In genomic region chr11:535519-536454, GRCh38 we compare ENCODE assay signal across 8 cellular contexts. TPM values are rescaled to one million over a fixed set of nuclear protein-coding genes. Genes with fewer than 3 reads are reported as not detected.
DNase-seq lines count a peak whose midpoint lies in the region; ATAC-seq, FAIRE-seq and TF ChIP-seq lines count a peak whose summit lies in the region.

HRAS (minus strand) TSS chr11:535576.

- TF ChIP-seq CTCF in D721Med (IDR thresholded peaks at IDR 0.05; ENCODE audit: insufficient read depth, missing control alignments) (no peak), PC-3 (conservative IDR thresholded peaks at IDR 0.05; ENCODE audit: low read depth, low read length) (no peak), epithelial cell of proximal tubule (conservative IDR thresholded peaks at IDR 0.05; ENCODE audit: low read depth, low read length) (no peak)

- H3K9ac ChIP-seq in PC-3 (ENCODE audit: low read length), result peak within 1 kb of the TSS; percentile 80
- H3K9ac ChIP-seq in mucosa of stomach (ENCODE audit: low read length), result peak within 1 kb of the TSS; percentile 64

- H3K36me3 ChIP-seq in PC-3 (ENCODE audit: low read depth, low read length) (no peaks in the 10 kb centered on the region), mucosa of stomach (ENCODE audit: control insufficient read depth, insufficient read depth, low read length) (peaks cover 13% of the 10 kb centered on the region)

- peaks cover 4% of the 10 kb centered on the region; the same call in 1 of the 2 replicates for H4K20me1 ChIP-seq in PC-3 (ENCODE audit: low read length)

- H3K9me2 ChIP-seq in PC-3 (replicated peaks; ENCODE audit: low read length), result no peaks in the 10 kb centered on the region

- peak within 1 kb of the TSS; percentile 92 for H3K4me2 ChIP-seq in PC-3 (ENCODE audit: low read length)

- peak within 1 kb of the TSS; percentile 63 for H3K27ac ChIP-seq in PC-3 (ENCODE audit: low read length)

- DNase-seq in D721Med (ENCODE audit: insufficient read length, low spot score), result peak; percentile 91
- DNase-seq in PC-3, result peak; percentile 94
- DNase-seq in activated T-cell treated with anti-CD3 and anti-CD28 coated beads for 48 hours (ENCODE audit: low read depth), result peak; percentile 98
- DNase-seq in epithelial cell of proximal tubule (ENCODE audit: low read depth), result no peak
- peak; percentile 96 for DNase-seq in stimulated activated CD8-positive, alpha-beta memory T cell treated with anti-CD3 and anti-CD28 coated beads, Interleukin-4, amount 100 ng/mL, for 48 hours

- H3F3A ChIP-seq in PC-3 (ENCODE audit: low read length, unreplicated experiment), result no peaks in the 10 kb centered on the region

- peaks cover 16% of the 10 kb centered on the region for H3K79me2 ChIP-seq in PC-3 (ENCODE audit: low read length)

- peak within 1 kb of the TSS; percentile 98 to 100 (median 98) for H3K27ac Mint-ChIP-seq in IgD-negative memory B cell

- ATAC-seq in GM21528 (IDR thresholded peaks at IDR 0.05; ENCODE audit: low FRiP score, unreplicated experiment), result peak; percentile 64
- ATAC-seq in PC-3, result peak; percentile 77

- H3K27me3 ChIP-seq in PC-3 (ENCODE audit: low read length), result no peaks in the 10 kb centered on the region
- H3K27me3 ChIP-seq in mucosa of stomach (ENCODE audit: control insufficient read depth, insufficient read depth, low read length), result peaks cover 6% of the 10 kb centered on the region

- TSS peak; percentile 24 for BruUV-seq in PC-3 (replicated peaks; lab: Mats Ljungman, UMichigan)

- H3K9me3 ChIP-seq in PC-3 (ENCODE audit: low read length) (no peaks in the 10 kb centered on the region), mucosa of stomach (ENCODE audit: control insufficient read depth, low read length) (no peaks in the 10 kb centered on the region)

- peaks cover 2 to 13% (median 5%) of the 10 kb centered on the region in 3 donors for H3K4me1 Mint-ChIP-seq in IgD-negative memory B cell

- H3K4me1 ChIP-seq in PC-3 (ENCODE audit: insufficient read depth, low read length), result peaks cover 17% of the 10 kb centered on the region
- peaks cover 37% of the 10 kb centered on the region for H3K4me1 ChIP-seq in mucosa of stomach (ENCODE audit: control insufficient read depth, insufficient read depth, low read length)

- H2AFZ ChIP-seq in PC-3 (ENCODE audit: low read length), result peak within 1 kb of the TSS; percentile 95

- H3K27me3 Mint-ChIP-seq in IgD-negative memory B cell, result no peaks in the 10 kb centered on the region

- CTCF ChIA-PET in PC-3 (lab: Charles Lee), result interaction anchor here (1.0 kb wide), 1 partner anchor 87 kb away, joined by 3 read pairs; no protein-coding TSS in a partner anchor

- H3K4me3 Mint-ChIP-seq in IgD-negative memory B cell, result peak within 1 kb of the TSS; percentile 91 to 100 (median 96)

- intact Hi-C loops in PC-3 (cut with micrococcal nuclease), result loop anchor here (2.0 kb wide), 2 partner anchors 29 to 41 kb away; partner anchors contain the start of genes PHRF1 and RNH1

- H3K9me3 Mint-ChIP-seq in IgD-negative memory B cell, result no peaks in the 10 kb centered on the region

- H3K4me3 ChIP-seq in PC-3 (ENCODE audit: low read length), result peak within 1 kb of the TSS; percentile 89
- peak within 1 kb of the TSS; percentile 88 for H3K4me3 ChIP-seq in epithelial cell of proximal tubule (ENCODE audit: low read depth, low read length)
- peak within 1 kb of the TSS; percentile 41 for H3K4me3 ChIP-seq in mucosa of stomach (ENCODE audit: low read length)

- H3K36me3 Mint-ChIP-seq in IgD-negative memory B cell, result peaks cover 2% of the 10 kb centered on the region

- POLR2A ChIA-PET in PC-3 (lab: Charles Lee; ENCODE audit: unreplicated experiment), result interaction anchor here (0.6 to 1.1 kb wide), 2 partner anchors 40 to 79 kb away, joined by 3 to 7 read pairs; partner anchors contain the start of gene PHRF1

- no peak for FAIRE-seq in D721Med (lab: Jason Lieb, UNC)

RNA-seq across cellular contexts. Expression of gene HRAS, which starts in this region (rescaled TPM):
- 22.5 TPM for polyA plus RNA-seq in IgD-negative memory B cell
- total RNA-seq in PC-3 (2014; rRNA removed) (128 and 167 TPM in 2 replicates), epithelial cell of proximal tubule (63.2 and 128 TPM in 2 replicates)
